Comparison of ENCODE assay signal across 9 cellular contexts in the genomic region with DNA sequence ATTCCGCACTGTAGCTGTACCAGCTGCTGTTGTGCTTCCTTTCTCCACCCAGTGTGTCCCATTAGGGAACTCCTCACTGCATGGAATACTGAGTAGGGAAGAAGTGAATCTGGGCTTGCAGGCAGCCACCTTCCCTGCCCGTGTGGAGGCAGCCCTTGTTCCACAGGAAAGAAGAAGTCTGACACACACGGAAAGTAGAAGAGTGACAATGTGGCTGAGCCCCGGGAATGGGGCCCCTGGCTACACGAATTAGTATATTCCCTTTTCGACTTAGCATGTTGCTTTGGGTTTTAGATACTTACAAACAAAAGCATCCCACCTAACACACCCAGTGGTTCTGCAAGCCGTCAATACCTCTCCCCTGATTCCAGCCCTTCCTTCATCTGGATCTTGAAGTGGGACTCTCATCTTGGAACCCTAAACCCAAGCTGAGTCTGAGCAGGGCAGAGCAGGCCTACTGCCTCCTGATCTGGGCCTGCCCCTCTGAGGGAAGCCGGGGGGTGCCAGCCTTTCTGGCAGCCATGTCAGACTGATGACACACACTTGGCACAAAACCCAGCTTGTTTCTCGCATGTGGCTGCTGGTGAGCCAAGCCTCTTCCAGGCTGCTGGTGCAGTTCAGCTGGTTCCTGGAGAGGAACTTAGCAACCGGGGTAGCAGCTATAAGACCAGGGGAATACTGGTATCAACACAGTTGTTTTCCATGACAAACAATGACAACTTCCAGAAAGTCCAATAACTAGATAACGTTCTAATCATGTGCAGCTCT.
DNase-seq lines count a peak whose midpoint lies in the region; ATAC-seq and TF ChIP-seq lines count a peak whose summit lies in the region.
"Had no signal": no experiment of that assay in that cellular context is flagged by ENCODE, and none has a peak within 500 bp of the region (broad histone marks: within the 10 kb centered on the region; RNA-seq: fewer than 3 reads in every experiment).

No MANE protein-coding gene starts in this region.

- CTCF ChIA-PET in HEK293T (lab: Yijun Ruan, JAX): interaction anchor here (0.9 to 1.6 kb wide), 2 partner anchors 10 to 126 kb away, joined by 3 to 6 read pairs; no protein-coding TSS in a partner anchor

- ATAC-seq in SK-N-SH treated with all-trans-retinoic acid at 6 μM for 48 hours: peak; percentile 69
- ATAC-seq in omental fat pad (ENCODE audit: low FRiP score): peak; percentile 83
- no peak for ATAC-seq in HG03342 (IDR thresholded peaks at IDR 0.05; ENCODE audit: unreplicated experiment)
- no peak for ATAC-seq in HG03469 (IDR thresholded peaks at IDR 0.05; ENCODE audit: unreplicated experiment)
- ATAC-seq: activated CD8-positive, alpha-beta T cell treated with anti-CD3 and anti-CD28 coated beads for 36 hours had no signal

- no peak for TF ChIP-seq CTCF in omental fat pad (IDR thresholded peaks at IDR 0.05)

- peak; percentile 76 for DNase-seq in Daoy (ENCODE audit: low read depth)
- peak; percentile 69 for DNase-seq in fibroblast of peridontal ligament (ENCODE audit: extremely low read depth)
- DNase-seq in omental fat pad (ENCODE audit: low spot score): no peak
- no peak for DNase-seq in HEK293T (ENCODE audit: extremely low spot score)
- no peak for DNase-seq in activated effector memory CD4-positive, alpha-beta T cell treated with anti-CD3 and anti-CD28 coated beads, Interleukin-2, amount 50 U/mL, for 16 hours
- DNase-seq: activated CD8-positive, alpha-beta T cell treated with anti-CD3 and anti-CD28 coated beads for 36 hours had no signal

- POLR2A ChIA-PET in HEK293T (lab: Yijun Ruan, JAX): no interaction called here

TF ChIP-seq in SK-N-SH treated with all-trans-retinoic acid at 6 μM for 48 hours, 23 proteins besides CTCF, POLR2A, EP300 and RAD21:
- 0 out of 2 replicates have a peak, but pooled peaks have one; percentile 15 for TF ChIP-seq ISL1 (CRISPR knock-in tag; IDR thresholded peaks at IDR 0.05)
- no peak for TF ChIP-seq ZFP30 (CRISPR knock-in tag; IDR thresholded peaks at IDR 0.05)
TF ChIP-seq in SK-N-SH treated with all-trans-retinoic acid at 6 μM for 48 hours: peak in this region for 1.

TF ChIP-seq in HEK293T, 16 proteins besides CTCF, POLR2A, EP300 and RAD21:
- TF ChIP-seq, protein P1, sequence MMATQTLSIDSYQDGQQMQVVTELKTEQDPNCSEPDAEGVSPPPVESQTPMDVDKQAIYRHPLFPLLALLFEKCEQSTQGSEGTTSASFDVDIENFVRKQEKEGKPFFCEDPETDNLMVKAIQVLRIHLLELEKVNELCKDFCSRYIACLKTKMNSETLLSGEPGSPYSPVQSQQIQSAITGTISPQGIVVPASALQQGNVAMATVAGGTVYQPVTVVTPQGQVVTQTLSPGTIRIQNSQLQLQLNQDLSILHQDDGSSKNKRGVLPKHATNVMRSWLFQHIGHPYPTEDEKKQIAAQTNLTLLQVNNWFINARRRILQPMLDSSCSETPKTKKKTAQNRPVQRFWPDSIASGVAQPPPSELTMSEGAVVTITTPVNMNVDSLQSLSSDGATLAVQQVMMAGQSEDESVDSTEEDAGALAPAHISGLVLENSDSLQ (IDR thresholded peaks at IDR 0.05): no peak
- TF ChIP-seq TARDBP (IDR thresholded peaks at IDR 0.05) (no peak), FOXA1 (IDR thresholded peaks at IDR 0.05) (no peak), ELF4 (IDR thresholded peaks at IDR 0.05) (no peak), HDGF (IDR thresholded peaks at IDR 0.05; ENCODE audit: borderline replicate concordance) (no peak), FOXK2 (IDR thresholded peaks at IDR 0.05) (no peak), NFRKB (IDR thresholded peaks at IDR 0.05) (no peak), L3MBTL2 (conservative IDR thresholded peaks at IDR 0.05) (no peak), LEF1 (IDR thresholded peaks at IDR 0.05; ENCODE audit: borderline replicate concordance) (no peak), ARNT (IDR thresholded peaks at IDR 0.05) (no peak), SUZ12 (IDR thresholded peaks at IDR 0.05) (no peak), ZNF384 (IDR thresholded peaks at IDR 0.05) (no peak), FOXM1 (IDR thresholded peaks at IDR 0.05; ENCODE audit: borderline replicate concordance) (no peak), CTBP1 (IDR thresholded peaks at IDR 0.05; ENCODE audit: borderline replicate concordance) (no peak), SP1 (IDR thresholded peaks at IDR 0.05) (no peak), BHLHE40 (IDR thresholded peaks at IDR 0.05; ENCODE audit: borderline replicate concordance) (no peak)
TF ChIP-seq in HEK293T: peak in this region for 0.

Comparison
In these comparisons a context has a peak if more than half of its experiments do, and no peak if none do; other contexts are left out.
1. DNase-seq: peak in Daoy (single experiment) and fibroblast of peridontal ligament (single experiment); none in omental fat pad (single experiment), HEK293T (single experiment) and activated effector memory CD4-positive, alpha-beta T cell treated with anti-CD3 and anti-CD28 coated beads, Interleukin-2, amount 50 U/mL, for 16 hours (single experiment).
2. ATAC-seq: peak in SK-N-SH treated with all-trans-retinoic acid at 6 μM for 48 hours (single experiment) and omental fat pad (single experiment); none in HG03342 (single experiment) and HG03469 (single experiment).